22 cellular contexts compared by ENCODE assay signal in the genomic region with DNA sequence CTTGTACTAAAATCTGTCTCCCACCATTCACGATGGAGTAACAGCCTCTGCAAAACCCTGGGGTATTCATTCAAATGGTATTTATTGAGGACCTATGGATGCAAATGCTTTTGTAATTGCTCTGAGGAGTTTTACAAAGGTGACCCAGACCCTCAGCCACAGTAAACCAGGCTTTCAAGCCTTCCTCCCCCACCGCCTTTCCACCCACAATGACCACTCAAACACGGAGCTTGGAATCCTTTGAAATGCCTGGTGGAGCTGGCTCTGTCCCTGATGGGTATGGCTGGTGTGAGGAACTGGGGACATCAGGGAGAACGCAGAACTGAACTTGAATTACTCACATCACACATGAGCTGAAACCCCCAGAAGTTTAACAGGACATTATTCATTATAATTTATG.
"Had no signal": no experiment of that assay in that cellular context is flagged by ENCODE, and none has a peak within 500 bp of the region (broad histone marks: within the 10 kb centered on the region; RNA-seq: fewer than 3 reads in every experiment).

No MANE protein-coding gene starts in this region.

- H3K36me3 ChIP-seq: colonic mucosa, gastroesophageal sphincter, heart left ventricle, left lung, lower lobe of right lung had no signal

- H3K4me2 ChIP-seq: hepatocyte had no signal

- H3K4me3 ChIP-seq: colonic mucosa, gastroesophageal sphincter, heart left ventricle, hepatocyte, left lung, lower lobe of right lung, mucosa of descending colon had no signal

- H3K79me2 ChIP-seq: hepatocyte had no signal

- H3K4me1 ChIP-seq: colonic mucosa, gastroesophageal sphincter, left lung, lower lobe of right lung had no signal

- DNase-seq: colonic mucosa; cortex of kidney; effector CD8-positive, alpha-beta T cell; effector memory CD8-positive, alpha-beta T cell; endodermal cell; erythroblast; foreskin keratinocyte; heart left ventricle; hypothalamus; immature natural killer cell; left cardiac atrium; left lung; left ventricle myocardium superior; lower lobe of right lung; mesenchymal stem cell; mucosa of descending colon; naive B cell; naive thymus-derived CD8-positive, alpha-beta T cell had no signal

- ATAC-seq: effector memory CD8-positive, alpha-beta T cell; esophagus mucosa; foreskin keratinocyte; gastroesophageal sphincter; heart left ventricle; left cardiac atrium; left lung; left ventricle myocardium superior; lower lobe of right lung; mucosa of descending colon; naive thymus-derived CD8-positive, alpha-beta T cell had no signal

- H3K27me3 ChIP-seq: colonic mucosa, heart left ventricle, left lung had no signal

- H2AFZ ChIP-seq: hepatocyte had no signal

- H3K27ac ChIP-seq: colonic mucosa, epithelial cell of prostate, foreskin keratinocyte, gastroesophageal sphincter, heart left ventricle, hepatocyte, left lung, lower lobe of right lung had no signal

- H3K9me3 ChIP-seq: colonic mucosa, left lung, lower lobe of right lung, mucosa of descending colon had no signal
